2 cellular contexts compared by ENCODE assay signal in genomic region chr2:96695602-96696001, GRCh38.
TF ChIP-seq lines count a peak whose summit lies in the region.

No MANE protein-coding gene starts in this region.

TF ChIP-seq in HepG2, 621 proteins besides CTCF, POLR2A, EP300 and RAD21:
- TF ChIP-seq KLF16 (CRISPR knock-in tag; IDR thresholded peaks at IDR 0.05) (no peak), KDM2A (CRISPR knock-in tag; IDR thresholded peaks at IDR 0.05; ENCODE audit: borderline replicate concordance, low read depth) (peak; percentile 15; the same call in 1 of the 2 replicates), ZNF790 (CRISPR knock-in tag; IDR thresholded peaks at IDR 0.05; ENCODE audit: borderline replicate concordance) (no peak), PRDM10 (CRISPR knock-in tag; IDR thresholded peaks at IDR 0.05; ENCODE audit: low read depth) (no peak), NFIB (CRISPR knock-in tag; IDR thresholded peaks at IDR 0.05; ENCODE audit: borderline replicate concordance) (0 out of 2 replicates have a peak, but pooled peaks have one; percentile 66), MAX (IDR thresholded peaks at IDR 0.05) (0 out of 2 replicates have a peak, but pooled peaks have one; percentile 16), HNRNPLL (IDR thresholded peaks at IDR 0.05; ENCODE audit: low read depth, low read length, poor library complexity, severe bottlenecking) (peak; percentile 42), ZFX (CRISPR knock-in tag; IDR thresholded peaks at IDR 0.05; ENCODE audit: low read depth) (peak; percentile 36; the same call in 1 of the 2 replicates), ZNF687 (CRISPR knock-in tag; IDR thresholded peaks at IDR 0.05) (peak; percentile 34; the same call in 1 of the 2 replicates), STAG1 (CRISPR knock-in tag; IDR thresholded peaks at IDR 0.05) (peak; percentile 35)

TF ChIP-seq in H1, 55 proteins besides CTCF, POLR2A, EP300 and RAD21:
- TF ChIP-seq NANOG (IDR thresholded peaks at IDR 0.05; ENCODE audit: insufficient read depth, low read depth, low read length, poor library complexity, severe bottlenecking) = no peak
- no peak for TF ChIP-seq SAP30 (IDR thresholded peaks at IDR 0.05; ENCODE audit: insufficient read depth, insufficient replicate concordance, low read length)
- TF ChIP-seq BRCA1 (IDR thresholded peaks at IDR 0.05; ENCODE audit: low read depth, low read length) = no peak
- TF ChIP-seq GABPA (IDR thresholded peaks at IDR 0.05; ENCODE audit: borderline replicate concordance, insufficient read depth, low read length) = no peak
- no peak for TF ChIP-seq CHD1 (IDR thresholded peaks at IDR 0.05; ENCODE audit: low read depth, low read length)
- no peak for TF ChIP-seq CEBPB (IDR thresholded peaks at IDR 0.05; ENCODE audit: low read depth, low read length)
- no peak for TF ChIP-seq SRF (IDR thresholded peaks at IDR 0.05; ENCODE audit: low read depth, low read length)
